14 cellular contexts compared by ENCODE assay signal in genomic region chr7:1045727-1046063, GRCh38. TPM values are rescaled to one million over a fixed set of nuclear protein-coding genes. Genes with fewer than 3 reads are reported as not detected.
DNase-seq lines count a peak whose midpoint lies in the region; ATAC-seq, FAIRE-seq and TF ChIP-seq lines count a peak whose summit lies in the region.
"Had no signal": no experiment of that assay in that cellular context is flagged by ENCODE, and none has a peak within 500 bp of the region (broad histone marks: within the 10 kb centered on the region; RNA-seq: fewer than 3 reads in every experiment).

No MANE protein-coding gene starts in this region.

- DNase-seq in SK-N-SH: no peak
- DNase-seq in GM12865 (ENCODE audit: low read depth): no peak
- no peak for DNase-seq in astrocyte (ENCODE audit: low read depth)
- no peak for DNase-seq in neural crest cell (ENCODE audit: low read depth, low spot score)
- DNase-seq in stimulated activated CD4-positive, alpha-beta T cell treated with anti-CD3 and anti-CD28 coated beads, Interleukin-4, amount 100 ng/mL, for 4 hours: no peak
- no peak for DNase-seq in cerebellum (ENCODE audit: low spot score)
- DNase-seq: endodermal cell, left cardiac atrium, naive B cell, NCI-H1436 treated with DMSO at 0.1 percent for 48 hours, NCI-H524, RPMI8226 had no signal

- H3K9me3 ChIP-seq in SK-N-SH: no peaks in the 10 kb centered on the region
- H3K9me3 ChIP-seq in astrocyte (ENCODE audit: insufficient read depth, low read depth, low read length): no peaks in the 10 kb centered on the region

- H3K36me3 Mint-ChIP-seq in astrocyte (ENCODE audit: low read depth, unreplicated experiment): peaks cover 7% of the 10 kb centered on the region
- peaks cover under 1% of the 10 kb centered on the region for H3K36me3 Mint-ChIP-seq in neural crest cell (ENCODE audit: low read depth)
- H3K36me3 Mint-ChIP-seq: naive B cell had no signal

- H3K4me1 ChIP-seq in SK-N-SH (ENCODE audit: control insufficient read depth in 1 of 2, insufficient read depth in 2 of 2, low read depth in 1 of 2, low read length in 1 of 2): peaks cover 12 to 67% of the 10 kb centered on the region in 2 experiments
- H3K4me1 ChIP-seq in astrocyte (ENCODE audit: insufficient read depth, low read length): peaks cover 18% of the 10 kb centered on the region

- TF ChIP-seq EP300 in SK-N-SH (IDR thresholded peaks at IDR 0.05; ENCODE audit: borderline replicate concordance in 1 of 2, low read depth in 1 of 2, low read length in 1 of 2): no peak

- H4K20me1 ChIP-seq in SK-N-SH (ENCODE audit: insufficient read depth) (peaks cover 40% of the 10 kb centered on the region), astrocyte (ENCODE audit: insufficient read depth, low read length) (peaks cover 80% of the 10 kb centered on the region)

- TF ChIP-seq CTCF in SK-N-SH (IDR thresholded peaks at IDR 0.05) (no peak), GM12865 (IDR thresholded peaks at IDR 0.05; ENCODE audit: insufficient read depth, low read depth, low read length, missing control alignments) (no peak), astrocyte (IDR thresholded peaks at IDR 0.05; ENCODE audit: insufficient read depth, low read depth, low read length) (no peak), neural crest cell (conservative IDR thresholded peaks at IDR 0.05) (no peak)

- WGBS in SK-N-SH (ENCODE audit: low lambda C conversion rate): 93% methylated on average over 8 of the region's 8 CpGs

- H3K27ac ChIP-seq in SK-N-SH (ENCODE audit: low read depth in 2 of 2, low read length in 1 of 2) (no peak overlapping the region), astrocyte (ENCODE audit: low read depth, low read length) (no peak overlapping the region)

- POLR2A ChIA-PET in SK-N-SH (lab: Yijun Ruan, JAX): interaction anchor here (1.7 kb wide), 1 partner anchor 18 kb away, joined by 5 read pairs; no protein-coding TSS in a partner anchor

- H3K27me3 ChIP-seq in SK-N-SH (ENCODE audit: insufficient read depth): no peaks in the 10 kb centered on the region
- no peaks in the 10 kb centered on the region for H3K27me3 ChIP-seq in astrocyte (ENCODE audit: insufficient read depth, low read length)

- H3K4me3 ChIP-seq in SK-N-SH (ENCODE audit: low read depth in 2 of 2, low read length in 1 of 2): no peak overlapping the region
- H3K4me3 ChIP-seq in GM12865 (ENCODE audit: low read depth, low read length): peak overlapping the region; percentile 52
- H3K4me3 ChIP-seq in astrocyte (ENCODE audit: insufficient read depth, low read depth, low read length): no peak overlapping the region

- no peak overlapping the region for H3K27ac Mint-ChIP-seq in astrocyte (ENCODE audit: unreplicated experiment)
- H3K27ac Mint-ChIP-seq in neural crest cell (ENCODE audit: unreplicated experiment): no peak overlapping the region
- H3K27ac Mint-ChIP-seq: endodermal cell had no signal

- no peak for FAIRE-seq in astrocyte (lab: Jason Lieb, UNC)

- no peak for TF ChIP-seq RAD21 in SK-N-SH (IDR thresholded peaks at IDR 0.05; ENCODE audit: low read length)

- ATAC-seq in SK-N-SH treated with all-trans-retinoic acid at 6 μM for 48 hours: no peak
- ATAC-seq in GM21381 (IDR thresholded peaks at IDR 0.05; ENCODE audit: unreplicated experiment): no peak
- ATAC-seq: left cardiac atrium had no signal

- H3K36me3 ChIP-seq in SK-N-SH (replicated peaks in 1 of 2; ENCODE audit: control insufficient read depth in 1 of 2, insufficient read depth in 2 of 2, low read length in 1 of 2) (no peaks in the 10 kb centered on the region), astrocyte (ENCODE audit: insufficient read depth, low read length) (no peaks in the 10 kb centered on the region)

- peak overlapping the region; percentile 87 for H3K4me3 Mint-ChIP-seq in astrocyte (ENCODE audit: unreplicated experiment)
- H3K4me3 Mint-ChIP-seq in neural crest cell: peak overlapping the region; percentile 84

- H3K27me3 Mint-ChIP-seq in astrocyte (ENCODE audit: low read depth, unreplicated experiment) (no peaks in the 10 kb centered on the region), neural crest cell (ENCODE audit: low read depth) (peaks cover 2% of the 10 kb centered on the region)

- H3K79me2 ChIP-seq in SK-N-SH (ENCODE audit: insufficient read depth) (no peaks in the 10 kb centered on the region; the same call in 1 of the 2 replicates), astrocyte (ENCODE audit: insufficient read depth, low read length) (peaks cover 10% of the 10 kb centered on the region)

- peak overlapping the region; percentile 99; the same call in 1 of the 2 replicates for H3K4me2 ChIP-seq in SK-N-SH
- H3K4me2 ChIP-seq in astrocyte (ENCODE audit: low read length): no peak overlapping the region

- peaks cover 10% of the 10 kb centered on the region for H3K4me1 Mint-ChIP-seq in astrocyte (ENCODE audit: low read depth, unreplicated experiment)
- peaks cover 36% of the 10 kb centered on the region for H3K4me1 Mint-ChIP-seq in neural crest cell

- H2AFZ ChIP-seq in SK-N-SH (ENCODE audit: low read depth) (no peak overlapping the region), astrocyte (ENCODE audit: low read depth, low read length) (no peak overlapping the region)

- H3K9ac ChIP-seq in SK-N-SH (no peak overlapping the region), astrocyte (ENCODE audit: low read length) (no peak overlapping the region)

- peaks cover 16% of the 10 kb centered on the region for H3F3A ChIP-seq in SK-N-SH (replicated peaks; ENCODE audit: insufficient read depth)

- no peaks in the 10 kb centered on the region for H3K9me2 ChIP-seq in SK-N-SH

- H3K9me3 Mint-ChIP-seq in astrocyte (ENCODE audit: unreplicated experiment) (no peaks in the 10 kb centered on the region), neural crest cell (no peaks in the 10 kb centered on the region)
- H3K9me3 Mint-ChIP-seq: endodermal cell, naive B cell had no signal

- CTCF ChIA-PET in SK-N-SH (lab: Yijun Ruan, JAX): interaction anchor here (1.5 to 27.8 kb wide), 12 partner anchors 9 to 137 kb away, joined by 3 to 756 read pairs (median 11); partner anchors contain the start of gene GPER1

TF ChIP-seq in SK-N-SH, 30 proteins besides CTCF, POLR2A, EP300 and RAD21 (continues in another document):
- TF ChIP-seq YY1 (IDR thresholded peaks at IDR 0.05; ENCODE audit: low read depth) (no peak), MEF2A (IDR thresholded peaks at IDR 0.05; ENCODE audit: borderline replicate concordance, low read depth) (no peak), USF2 (IDR thresholded peaks at IDR 0.05; ENCODE audit: borderline replicate concordance, low read depth, low read length) (no peak), FOXM1 (IDR thresholded peaks at IDR 0.05; ENCODE audit: low read depth) (no peak), RFX5 (IDR thresholded peaks at IDR 0.05; ENCODE audit: low read length) (no peak), ELF1 (IDR thresholded peaks at IDR 0.05) (no peak), IRF3 (IDR thresholded peaks at IDR 0.05; ENCODE audit: low read depth, low read length) (no peak)

TF ChIP-seq in SK-N-SH treated with all-trans-retinoic acid at 6 μM for 48 hours, 23 proteins besides CTCF, POLR2A, EP300 and RAD21 (continues in another document):
- TF ChIP-seq ESRRG (CRISPR knock-in tag; IDR thresholded peaks at IDR 0.05): no peak
- no peak for TF ChIP-seq PPARA (CRISPR knock-in tag; IDR thresholded peaks at IDR 0.05; ENCODE audit: borderline replicate concordance)
- no peak for TF ChIP-seq CSRNP3 (CRISPR knock-in tag; IDR thresholded peaks at IDR 0.05)
- no peak for TF ChIP-seq TOX (CRISPR knock-in tag; IDR thresholded peaks at IDR 0.05; ENCODE audit: borderline replicate concordance)
- no peak for TF ChIP-seq ZFP30 (CRISPR knock-in tag; IDR thresholded peaks at IDR 0.05)
- TF ChIP-seq CSDC2 (CRISPR knock-in tag; IDR thresholded peaks at IDR 0.05): no peak
- TF ChIP-seq POU6F1 (CRISPR knock-in tag; IDR thresholded peaks at IDR 0.05; ENCODE audit: borderline replicate concordance, low read depth): no peak
- no peak for TF ChIP-seq ZC3H10 (CRISPR knock-in tag; IDR thresholded peaks at IDR 0.05)

RNA-seq across cellular contexts. Expression of gene GPR146, which starts 1.3 kb away (rescaled TPM):
- polyA plus RNA-seq in SK-N-SH (2012; rRNA removed): 1.4 and 2.0 TPM in 2 replicates
- 0.95 and 1.3 TPM in 2 replicates for polyA plus RNA-seq in SK-N-SH (2012; cell fraction: cytosol; rRNA removed)
- 1.5 and 2.0 TPM in 2 replicates for polyA plus RNA-seq in SK-N-SH (2012; cell fraction: nucleus; rRNA removed)
- total RNA-seq in astrocyte (1.7 and 3.4 TPM in 2 replicates), neural crest cell (0.41 TPM in 1 of 2 replicates, not detected in the other), cerebellum (2.7 TPM)

RNA-seq across cellular contexts. Expression of gene GPER1, which starts 42.2 kb away (rescaled TPM):
- 4.0 and 6.4 TPM in 2 replicates for polyA plus RNA-seq in SK-N-SH (2012; rRNA removed)
- 2.2 and 4.1 TPM in 2 replicates for polyA plus RNA-seq in SK-N-SH (2012; cell fraction: cytosol; rRNA removed)
- polyA plus RNA-seq in SK-N-SH (2012; cell fraction: nucleus; rRNA removed): 4.3 and 5.5 TPM in 2 replicates
- total RNA-seq in astrocyte: 13.7 and 17.4 TPM in 2 replicates
- 0.91 and 1.1 TPM in 2 replicates for total RNA-seq in neural crest cell
- total RNA-seq in cerebellum: 0.73 TPM
